Comparison of ENCODE assay signal across 27 cellular contexts in genomic region chr3:10351013-10351735, GRCh38. TPM values are rescaled to one million over a fixed set of nuclear protein-coding genes. Genes with fewer than 3 reads are reported as not detected.
A peak's percentile ranks its signal among the peaks of the same experiment; 100 is the strongest.
DNase-seq lines count a peak whose midpoint lies in the region; ATAC-seq, FAIRE-seq and TF ChIP-seq lines count a peak whose summit lies in the region.
"Had no signal": no experiment of that assay in that cellular context is flagged by ENCODE, and none has a peak within 500 bp of the region (broad histone marks: within the 10 kb centered on the region; RNA-seq: fewer than 3 reads in every experiment).

No MANE protein-coding gene starts in this region.

- no peak overlapping the region for H3K4me3 Mint-ChIP-seq in glutamatergic neuron (ENCODE audit: unreplicated experiment)
- H3K4me3 Mint-ChIP-seq: activated CD4-positive, alpha-beta T cell treated with anti-CD3 and anti-CD28 coated beads, Interleukin-2, amount 10 ng/mL, durations not matched to agents 24 days and 14 days; B cell; neural crest cell had no signal

- no peak for FAIRE-seq in small intestine (lab: Jason Lieb, UNC)
- FAIRE-seq: D721Med, G401.6, GM12878, HTR-8/SVneo, TTC549 had no signal

- H3K36me3 ChIP-seq in small intestine (ENCODE audit: control insufficient read depth in 2 of 2, insufficient read depth in 2 of 2, low read length in 2 of 2): no peaks in the 10 kb centered on the region
- H3K36me3 ChIP-seq in esophagus muscularis mucosa: no peaks in the 10 kb centered on the region
- H3K36me3 ChIP-seq: gastrocnemius medialis, prostate gland, upper lobe of left lung had no signal

- DNase-seq in NCI-H510A treated with DMSO at 0.1 percent for 48 hours (lab: John Stamatoyannopoulos, UW) (peak; percentile 7), NCI-H510A (lab: John Stamatoyannopoulos, UW) (no peak), RWPE1 (ENCODE audit: low spot score) (peak; percentile 41), glutamatergic neuron (no peak), small intestine (peak; percentile 21), esophagus muscularis mucosa (ENCODE audit: extremely low spot score) (no peak)
- DNase-seq: activated CD4-positive, alpha-beta T cell treated with anti-CD3 and anti-CD28 coated beads, Interleukin-2, amount 10 ng/mL, durations not matched to agents 24 days and 14 days; activated effector memory CD4-positive, alpha-beta T cell treated with Interleukin-2 at 50 U/mL for 16 hours; gastrocnemius medialis; NCI-H1417 treated with DMSO at 0.1 percent for 48 hours; NCI-H2171 treated with DMSO at 0.1 percent for 48 hours; stimulated activated CD4-positive, alpha-beta T cell treated with anti-CD3 and anti-CD28 coated beads, Interleukin-4, amount 100 ng/mL, for 24 hours had no signal

- TF ChIP-seq CTCF in RWPE1 (conservative IDR thresholded peaks at IDR 0.05; ENCODE audit: low read depth) (no peak), glutamatergic neuron (IDR thresholded peaks at IDR 0.05; ENCODE audit: partially characterized antibody, unreplicated experiment) (no peak), esophagus muscularis mucosa (IDR thresholded peaks at IDR 0.05) (no peak)

- POLR2A ChIA-PET in RWPE1 (lab: Yijun Ruan, JAX; ENCODE audit: low non-redundant PET): no interaction called here

- CTCF ChIA-PET in RWPE1 (lab: Yijun Ruan, JAX): no interaction called here

- H3K4me1 Mint-ChIP-seq in glutamatergic neuron (ENCODE audit: low read depth, unreplicated experiment): peaks cover 61% of the 10 kb centered on the region

- no peak for TF ChIP-seq EP300 in esophagus muscularis mucosa (IDR thresholded peaks at IDR 0.05)

- no peak overlapping the region for H3K4me3 ChIP-seq in small intestine (ENCODE audit: low read depth in 1 of 2, low read length in 2 of 2)
- no peak overlapping the region for H3K4me3 ChIP-seq in esophagus muscularis mucosa
- H3K4me3 ChIP-seq: gastrocnemius medialis, GM12878, prostate gland, smooth muscle cell, upper lobe of left lung had no signal

- H3K4me1 ChIP-seq in small intestine (ENCODE audit: control insufficient read depth in 2 of 2, insufficient read depth in 1 of 2, low read depth in 1 of 2, low read length in 1 of 2) (no peaks in the 10 kb centered on the region), esophagus muscularis mucosa (peaks cover 0 to 5% (median 0%) of the 10 kb centered on the region in 4 donors)
- H3K4me1 ChIP-seq: gastrocnemius medialis, prostate gland had no signal

- intact Hi-C loops in esophagus muscularis mucosa (cut with DNase I): no loop called here

- peak overlapping the region; percentile 56 for H3K27ac Mint-ChIP-seq in glutamatergic neuron (ENCODE audit: unreplicated experiment)
- H3K27ac Mint-ChIP-seq: activated CD4-positive, alpha-beta T cell treated with anti-CD3 and anti-CD28 coated beads, Interleukin-2, amount 10 ng/mL, durations not matched to agents 24 days and 14 days; B cell had no signal

- WGBS in small intestine, 3 donors: 30 to 60% (median 41%) methylated on average over 13 of the region's 13 CpGs
- 64% methylated on average over 13 of the region's 13 CpGs for WGBS in esophagus muscularis mucosa

- ATAC-seq in GM21723 (IDR thresholded peaks at IDR 0.05; ENCODE audit: unreplicated experiment) (no peak), HG03432 (IDR thresholded peaks at IDR 0.05; ENCODE audit: unreplicated experiment) (no peak)
- ATAC-seq: gastrocnemius medialis, left lobe of liver had no signal

- no peak for TF ChIP-seq POLR2A in esophagus muscularis mucosa (IDR thresholded peaks at IDR 0.05; ENCODE audit: low read depth)

- H3K36me3 Mint-ChIP-seq in glutamatergic neuron (ENCODE audit: unreplicated experiment): no peaks in the 10 kb centered on the region

- H3K9me3 ChIP-seq in small intestine (ENCODE audit: control insufficient read depth, low read depth): no peaks in the 10 kb centered on the region
- H3K9me3 ChIP-seq in esophagus muscularis mucosa: no peaks in the 10 kb centered on the region
- H3K9me3 ChIP-seq: gastrocnemius medialis, prostate gland, upper lobe of left lung had no signal

- peaks cover 14% of the 10 kb centered on the region for H3K9me3 Mint-ChIP-seq in glutamatergic neuron (ENCODE audit: unreplicated experiment)
- H3K9me3 Mint-ChIP-seq: activated CD4-positive, alpha-beta T cell treated with anti-CD3 and anti-CD28 coated beads, Interleukin-2, amount 10 ng/mL, durations not matched to agents 24 days and 14 days; neural crest cell had no signal

- H3K27me3 Mint-ChIP-seq in glutamatergic neuron (ENCODE audit: unreplicated experiment): peaks cover 11% of the 10 kb centered on the region
- H3K27me3 Mint-ChIP-seq: B cell had no signal

- no peaks in the 10 kb centered on the region for H3K27me3 ChIP-seq in small intestine (ENCODE audit: control insufficient read depth in 2 of 2, insufficient read depth in 2 of 2, low read length in 2 of 2)
- peaks cover 0 to 29% (median 0%) of the 10 kb centered on the region in 4 donors for H3K27me3 ChIP-seq in esophagus muscularis mucosa
- H3K27me3 ChIP-seq: gastrocnemius medialis, upper lobe of left lung had no signal

- no peak overlapping the region for H3K27ac ChIP-seq in RWPE1
- H3K27ac ChIP-seq in small intestine (ENCODE audit: low read depth in 1 of 2, low read length in 1 of 2): no peak overlapping the region
- no peak overlapping the region for H3K27ac ChIP-seq in esophagus muscularis mucosa (replicated peaks in 1 of 4)
- H3K27ac ChIP-seq: 22Rv1, gastrocnemius medialis, prostate gland, upper lobe of left lung had no signal

RNA-seq across cellular contexts. Expression of gene SEC13, which starts 30.3 kb away (rescaled TPM):
- total RNA-seq in glutamatergic neuron (ENCODE audit: unreplicated experiment) (109 TPM), esophagus muscularis mucosa (10 to 100 TPM; 69.8 to 88.6 (median 77.2) TPM)
- polyA plus RNA-seq in small intestine: 100 to 1,000 TPM; 179 to 349 (median 239) TPM

RNA-seq across cellular contexts. Expression of gene GHRL, which starts 58.4 kb away (rescaled TPM):
- total RNA-seq in glutamatergic neuron (ENCODE audit: unreplicated experiment): 0.64 TPM
- 10 to 100 TPM; 10.8 to 21.9 (median 18.2) TPM for polyA plus RNA-seq in small intestine
- under 1 TPM in 1 of 4 donors, not detected in 3; 0.40 TPM for total RNA-seq in esophagus muscularis mucosa
- total RNA-seq: gastrocnemius medialis, RPMI7951, smooth muscle cell had no signal

Comparison
In these comparisons a context has a peak if more than half of its experiments do, and no peak if none do; other contexts are left out.
1. DNase-seq: peak in NCI-H510A treated with DMSO at 0.1 percent for 48 hours (single experiment), RWPE1 (single experiment) and small intestine (single experiment); none in NCI-H510A (single experiment), glutamatergic neuron (single experiment) and esophagus muscularis mucosa (single experiment).